In genomic region chr14:37655418-37655817, GRCh38 we compare ENCODE assay signal across 25 cellular contexts. TPM values are rescaled to one million over a fixed set of nuclear protein-coding genes. Genes with fewer than 3 reads are reported as not detected.
A peak's percentile ranks its signal among the peaks of the same experiment; 100 is the strongest.
DNase-seq lines count a peak whose midpoint lies in the region; ATAC-seq, FAIRE-seq and TF ChIP-seq lines count a peak whose summit lies in the region.
"Had no signal": no experiment of that assay in that cellular context is flagged by ENCODE, and none has a peak within 500 bp of the region (broad histone marks: within the 10 kb centered on the region; RNA-seq: fewer than 3 reads in every experiment).

No MANE protein-coding gene starts in this region.

- no peak overlapping the region for H3K9ac ChIP-seq in mesenchymal stem cell (ENCODE audit: low read length)

- H3K27ac Mint-ChIP-seq in CD8-positive, alpha-beta T cell, result no peak overlapping the region
- H3K27ac Mint-ChIP-seq: activated CD4-positive, alpha-beta memory T cell treated with anti-CD3 and anti-CD28 coated beads for 36 hours; CD4-positive, alpha-beta memory T cell; nephron progenitor cell; stimulated activated naive B cell treated with anti-CD40 and anti-IgM and Interleukin-4, amounts not matched to agents 10 μg/mL and 1 μg/mL and 100 μg/mL, for 72 hours had no signal

- no peak overlapping the region for H2BK15ac ChIP-seq in mesenchymal stem cell (ENCODE audit: low read depth, poor library complexity, severe bottlenecking)

- ATAC-seq in CD8-positive, alpha-beta T cell, result no peak
- ATAC-seq in HG03108 (IDR thresholded peaks at IDR 0.05; ENCODE audit: unreplicated experiment) (no peak), GM21447 (IDR thresholded peaks at IDR 0.05; ENCODE audit: unreplicated experiment) (no peak)
- ATAC-seq: stimulated activated naive B cell treated with anti-CD40 and anti-IgM and Interleukin-4, amounts not matched to agents 10 μg/mL and 1 μg/mL and 100 μg/mL, for 72 hours had no signal

- CTCF ChIA-PET in CD8-positive, alpha-beta T cell (lab: Charles Lee), result no interaction called here

- intact Hi-C loops in CD8-positive, alpha-beta T cell (cut with DNase I, micrococcal nuclease), result no loop called here

- no peak overlapping the region for H3K4ac ChIP-seq in mesenchymal stem cell (ENCODE audit: low read depth in 1 of 2, low read length in 2 of 2)

- 100% methylated on average over 1 of the region's 1 CpG for WGBS in mesenchymal stem cell

- H3K27me3 Mint-ChIP-seq in CD8-positive, alpha-beta T cell (ENCODE audit: low read depth), result no peaks in the 10 kb centered on the region
- H3K27me3 Mint-ChIP-seq: activated CD4-positive, alpha-beta memory T cell treated with anti-CD3 and anti-CD28 coated beads for 36 hours; CD4-positive, alpha-beta memory T cell; stimulated activated naive B cell treated with anti-CD40 and anti-IgM and Interleukin-4, amounts not matched to agents 10 μg/mL and 1 μg/mL and 100 μg/mL, for 72 hours had no signal

- H3K27ac ChIP-seq in mesenchymal stem cell (ENCODE audit: low read length, poor library complexity, severe bottlenecking), result no peak overlapping the region
- no peak overlapping the region for H3K27ac ChIP-seq in CD8-positive, alpha-beta T cell (ENCODE audit: low read depth, low read length)
- H3K27ac ChIP-seq: esophagus muscularis mucosa, left ventricle myocardium inferior, thoracic aorta had no signal

- H3K9me3 Mint-ChIP-seq in CD8-positive, alpha-beta T cell, result peaks cover 7% of the 10 kb centered on the region

- no peak overlapping the region for H2BK5ac ChIP-seq in mesenchymal stem cell (ENCODE audit: low read depth, low read length, poor library complexity, severe bottlenecking)

- H2BK120ac ChIP-seq in mesenchymal stem cell (ENCODE audit: low read depth, low read length), result no peak overlapping the region

- POLR2A ChIA-PET in CD8-positive, alpha-beta T cell (lab: Charles Lee), result interaction anchor here (0.6 kb wide), 1 partner anchor 26 kb away, joined by 3 read pairs; no protein-coding TSS in a partner anchor

- peak; percentile 76 for DNase-seq in Daoy (ENCODE audit: low read depth)
- DNase-seq in M059J (ENCODE audit: low read depth), result peak; percentile 16
- peak; percentile 39 for DNase-seq in bronchial epithelial cell (ENCODE audit: low read depth)
- DNase-seq in mesenchymal stem cell, result peak; percentile 15
- no peak for DNase-seq in Kasumi-1 (lab: John Stamatoyannopoulos, UW)
- DNase-seq in CD8-positive, alpha-beta T cell, result no peak
- DNase-seq: activated CD4-positive, alpha-beta memory T cell treated with anti-CD3 and anti-CD28 coated beads for 36 hours; activated gamma-delta T cell; caudate nucleus; CD4-positive, alpha-beta memory T cell; DMS79 treated with DMSO at 0.1 percent for 48 hours; left ventricle myocardium inferior; NCI-H1930; NCI-H2227 treated with DMSO at 0.1 percent for 48 hours; NCI-H82; nephron progenitor cell; stimulated activated naive B cell treated with anti-CD40 and anti-IgM and Interleukin-4, amounts not matched to agents 10 μg/mL and 1 μg/mL and 100 μg/mL, for 72 hours had no signal

- no peaks in the 10 kb centered on the region for H3K36me3 ChIP-seq in bronchial epithelial cell (ENCODE audit: control insufficient read depth, insufficient read depth, low read length)
- no peaks in the 10 kb centered on the region for H3K36me3 ChIP-seq in mesenchymal stem cell (ENCODE audit: control insufficient read depth in 1 of 2, insufficient read depth in 2 of 2, low read depth in 1 of 2, low read length in 2 of 2)
- no peaks in the 10 kb centered on the region for H3K36me3 ChIP-seq in CD8-positive, alpha-beta T cell (ENCODE audit: insufficient read depth, low read length)
- H3K36me3 ChIP-seq: esophagus muscularis mucosa, HAP-1, left ventricle myocardium inferior, thoracic aorta had no signal

- no peak for FAIRE-seq in bronchial epithelial cell (lab: Jason Lieb, UNC)

- no peak overlapping the region for H3K14ac ChIP-seq in mesenchymal stem cell (ENCODE audit: low read length in 2 of 2)

- no peaks in the 10 kb centered on the region for H3K4me1 Mint-ChIP-seq in CD8-positive, alpha-beta T cell (ENCODE audit: low read depth)
- H3K4me1 Mint-ChIP-seq: CD4-positive, alpha-beta memory T cell; nephron progenitor cell; stimulated activated naive B cell treated with anti-CD40 and anti-IgM and Interleukin-4, amounts not matched to agents 10 μg/mL and 1 μg/mL and 100 μg/mL, for 72 hours had no signal

- peaks cover 1% of the 10 kb centered on the region for H3K9me3 ChIP-seq in mesenchymal stem cell (ENCODE audit: control insufficient read depth, low read length)
- H3K9me3 ChIP-seq in CD8-positive, alpha-beta T cell (ENCODE audit: low read length), result no peaks in the 10 kb centered on the region
- H3K9me3 ChIP-seq: HAP-1, thoracic aorta had no signal

- H2BK12ac ChIP-seq in mesenchymal stem cell (ENCODE audit: low read length in 2 of 2), result no peak overlapping the region

- H3K23ac ChIP-seq in mesenchymal stem cell (ENCODE audit: low read length in 2 of 2), result no peak overlapping the region

- H3K79me1 ChIP-seq in mesenchymal stem cell (replicated peaks; ENCODE audit: low read length, poor library complexity, severe bottlenecking), result no peaks in the 10 kb centered on the region

- no peaks in the 10 kb centered on the region for H3K27me3 ChIP-seq in bronchial epithelial cell (ENCODE audit: control insufficient read depth, insufficient read depth, low read length)
- no peaks in the 10 kb centered on the region for H3K27me3 ChIP-seq in mesenchymal stem cell (ENCODE audit: control insufficient read depth in 1 of 2, insufficient read depth in 1 of 2, low read length in 2 of 2)
- no peaks in the 10 kb centered on the region for H3K27me3 ChIP-seq in CD8-positive, alpha-beta T cell (ENCODE audit: insufficient read depth, low read length)
- H3K27me3 ChIP-seq: esophagus muscularis mucosa had no signal

- H4K91ac ChIP-seq in mesenchymal stem cell (ENCODE audit: low read length), result no peak overlapping the region

- no peaks in the 10 kb centered on the region for H3K36me3 Mint-ChIP-seq in CD8-positive, alpha-beta T cell
- H3K36me3 Mint-ChIP-seq: activated CD4-positive, alpha-beta memory T cell treated with anti-CD3 and anti-CD28 coated beads for 36 hours; CD4-positive, alpha-beta memory T cell; stimulated activated naive B cell treated with anti-CD40 and anti-IgM and Interleukin-4, amounts not matched to agents 10 μg/mL and 1 μg/mL and 100 μg/mL, for 72 hours had no signal

- TF ChIP-seq CTCF in bronchial epithelial cell (IDR thresholded peaks at IDR 0.05; ENCODE audit: insufficient read depth, low read length, severe bottlenecking), result no peak
- TF ChIP-seq CTCF in CD8-positive, alpha-beta T cell (IDR thresholded peaks at IDR 0.05), result no peak

- no peak overlapping the region for H3K4me2 ChIP-seq in mesenchymal stem cell (ENCODE audit: low read length, poor library complexity, severe bottlenecking)

- H2AFZ ChIP-seq in mesenchymal stem cell (ENCODE audit: low read depth, low read length), result no peak overlapping the region

- no peak overlapping the region for H4K8ac ChIP-seq in mesenchymal stem cell (ENCODE audit: low read length)

- H3K4me3 Mint-ChIP-seq in CD8-positive, alpha-beta T cell, result no peak overlapping the region
- H3K4me3 Mint-ChIP-seq: activated CD4-positive, alpha-beta memory T cell treated with anti-CD3 and anti-CD28 coated beads for 36 hours; CD4-positive, alpha-beta memory T cell; nephron progenitor cell; stimulated activated naive B cell treated with anti-CD40 and anti-IgM and Interleukin-4, amounts not matched to agents 10 μg/mL and 1 μg/mL and 100 μg/mL, for 72 hours had no signal

- no peak overlapping the region for H2AK5ac ChIP-seq in mesenchymal stem cell (ENCODE audit: low read length, severe bottlenecking)

- H3K4me1 ChIP-seq in mesenchymal stem cell (ENCODE audit: control insufficient read depth, insufficient read depth, low read depth, low read length), result no peaks in the 10 kb centered on the region
- H3K4me1 ChIP-seq in CD8-positive, alpha-beta T cell (ENCODE audit: insufficient read depth, low read length), result no peaks in the 10 kb centered on the region
- H3K4me1 ChIP-seq: esophagus muscularis mucosa, left ventricle myocardium inferior had no signal

- H3K4me3 ChIP-seq in bronchial epithelial cell (ENCODE audit: low read depth, low read length), result no peak overlapping the region
- H3K4me3 ChIP-seq in mesenchymal stem cell (ENCODE audit: insufficient read depth in 1 of 2, low read depth in 1 of 2, low read length in 2 of 2), result no peak overlapping the region
- H3K4me3 ChIP-seq in CD8-positive, alpha-beta T cell (ENCODE audit: low read depth, low read length), result no peak overlapping the region
- H3K4me3 ChIP-seq: esophagus muscularis mucosa, HAP-1, left ventricle myocardium inferior, thoracic aorta had no signal

- no peak overlapping the region for H3K18ac ChIP-seq in mesenchymal stem cell (ENCODE audit: low read depth in 1 of 2, low read length in 2 of 2)

RNA-seq across cellular contexts. Expression of gene TTC6, which starts 60.0 kb away (rescaled TPM):
- 2.2 and 9.3 TPM in 2 replicates for total RNA-seq in Daoy (2014; rRNA removed; shearing (Covaris generic))
- total RNA-seq in M059J (2014; rRNA removed; shearing (Covaris generic)), result not detected in 2 replicates
- total RNA-seq in bronchial epithelial cell, result 0.53 and 1.2 TPM in 2 replicates
- polyA plus RNA-seq in mesenchymal stem cell (2013, experiment 1 of 2), result 0.04 TPM
- polyA plus RNA-seq in mesenchymal stem cell (2013, experiment 2 of 2), result 0.03 TPM
- not detected for total RNA-seq in CD8-positive, alpha-beta T cell
- total RNA-seq: activated CD4-positive, alpha-beta memory T cell treated with anti-CD3 and anti-CD28 coated beads for 36 hours; CD4-positive, alpha-beta memory T cell; esophagus muscularis mucosa; left ventricle myocardium inferior; mononuclear cell; OCI-LY7; T-helper 2 cell treated with Interferon-gamma antibody and Interleukin-4, amounts not matched to agents 100 ng/mL and 5 ng/mL, for 36 hours had no signal
- polyA plus RNA-seq: CD4-positive, alpha-beta memory T cell had no signal

Comparison
In these comparisons a context has a peak if more than half of its experiments do, and no peak if none do; other contexts are left out.
1. DNase-seq: peak in Daoy (single experiment), M059J (single experiment), bronchial epithelial cell (single experiment) and mesenchymal stem cell (single experiment); none in Kasumi-1 (0 of 2) and CD8-positive, alpha-beta T cell (0 of 7).